Comparison of ENCODE assay signal across 30 cellular contexts in the genomic region with DNA sequence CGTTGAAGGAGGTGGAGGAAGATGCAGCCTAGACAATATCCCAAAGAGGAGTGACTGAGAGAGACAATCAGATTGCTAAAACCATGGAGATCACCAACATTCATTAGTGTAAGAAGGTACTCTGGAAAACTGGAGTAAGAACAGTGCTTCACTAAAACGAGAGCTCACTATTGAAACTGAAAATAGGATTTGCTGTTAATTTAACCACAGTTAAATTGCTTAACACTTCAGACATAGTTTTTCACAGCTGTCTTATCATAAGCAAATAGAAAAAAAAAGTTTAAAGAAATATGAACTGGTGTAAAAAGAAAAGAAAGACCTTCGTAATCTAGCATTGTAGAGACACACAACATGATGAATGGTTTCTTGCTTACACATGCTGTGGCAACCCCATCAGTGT.
"Had no signal": no experiment of that assay in that cellular context is flagged by ENCODE, and none has a peak within 500 bp of the region (broad histone marks: within the 10 kb centered on the region; RNA-seq: fewer than 3 reads in every experiment).

No MANE protein-coding gene starts in this region.

- H3K9me3 Mint-ChIP-seq: WTC11 had no signal

- H3K4me3 ChIP-seq: coronary artery, dorsolateral prefrontal cortex, gastrocnemius medialis, heart left ventricle had no signal

- H3K4me1 ChIP-seq: foreskin keratinocyte, gastrocnemius medialis, heart left ventricle had no signal

- H3K4me1 Mint-ChIP-seq: activated CD4-positive, alpha-beta memory T cell treated with anti-CD3 and anti-CD28 coated beads, Interleukin-2, amount 10 ng/mL, durations not matched to agents 7 days and 5 days; activated CD4-positive, alpha-beta T cell treated with anti-CD3 and anti-CD28 coated beads, Interleukin-2, amount 10 ng/mL, durations not matched to agents 7 days and 5 days; activated naive CD4-positive, alpha-beta T cell treated with anti-CD3 and anti-CD28 coated beads, Interleukin-2, amount 10 ng/mL, durations not matched to agents 7 days and 5 days; activated naive CD8-positive, alpha-beta T cell treated with anti-CD3 and anti-CD28 coated beads, Interleukin-2, amount 10 ng/mL, durations not matched to agents 7 days and 5 days; central memory CD8-positive, alpha-beta T cell; T-helper 17 cell had no signal

- H3K4me3 Mint-ChIP-seq: activated CD4-positive, alpha-beta memory T cell treated with anti-CD3 and anti-CD28 coated beads, Interleukin-2, amount 10 ng/mL, durations not matched to agents 7 days and 5 days; activated CD4-positive, alpha-beta T cell treated with anti-CD3 and anti-CD28 coated beads, Interleukin-2, amount 10 ng/mL, durations not matched to agents 7 days and 5 days; activated naive CD4-positive, alpha-beta T cell treated with anti-CD3 and anti-CD28 coated beads, Interleukin-2, amount 10 ng/mL, durations not matched to agents 7 days and 5 days; activated naive CD8-positive, alpha-beta T cell treated with anti-CD3 and anti-CD28 coated beads, Interleukin-2, amount 10 ng/mL, durations not matched to agents 7 days and 5 days; activated T-cell treated with anti-CD3 and anti-CD28 coated beads, Interleukin-2, amount 50 U/mL, for 24 hours; activated T-cell treated with anti-CD3 and anti-CD28 coated beads, Interleukin-2, amount 50 U/mL, for 72 hours; central memory CD8-positive, alpha-beta T cell; dendritic cell treated with granulocyte-macrophage colony-stimulating factor and Interleukin-4, amounts not matched to agents 40 ng/mL and 50 ng/mL, for 4 days; T-helper 17 cell; T-helper 2 cell treated with Interferon-gamma antibody and Interleukin-4, amounts not matched to agents 5 μg/mL and 100 μg/mL, for 36 hours; WTC11 had no signal

- H3K27ac Mint-ChIP-seq: activated CD4-positive, alpha-beta memory T cell treated with anti-CD3 and anti-CD28 coated beads, Interleukin-2, amount 10 ng/mL, durations not matched to agents 7 days and 5 days; activated CD4-positive, alpha-beta T cell treated with anti-CD3 and anti-CD28 coated beads, Interleukin-2, amount 10 ng/mL, durations not matched to agents 7 days and 5 days; activated naive CD4-positive, alpha-beta T cell treated with anti-CD3 and anti-CD28 coated beads, Interleukin-2, amount 10 ng/mL, durations not matched to agents 7 days and 5 days; activated naive CD4-positive, alpha-beta T cell treated with anti-CD3 and anti-CD28 coated beads, Interleukin-2, amount 50 U/mL, for 72 hours; activated naive CD8-positive, alpha-beta T cell treated with anti-CD3 and anti-CD28 coated beads, Interleukin-2, amount 10 ng/mL, durations not matched to agents 7 days and 5 days; activated T-cell treated with anti-CD3 and anti-CD28 coated beads, Interleukin-2, amount 50 U/mL, for 24 hours; activated T-cell treated with anti-CD3 and anti-CD28 coated beads, Interleukin-2, amount 50 U/mL, for 72 hours; dendritic cell treated with granulocyte-macrophage colony-stimulating factor and Interleukin-4, amounts not matched to agents 40 ng/mL and 50 ng/mL, for 4 days; T-helper 17 cell; T-helper 2 cell treated with Interferon-gamma antibody and Interleukin-4, amounts not matched to agents 5 μg/mL and 100 μg/mL, for 36 hours; WTC11 had no signal

- H3K36me3 Mint-ChIP-seq: activated naive CD4-positive, alpha-beta T cell treated with anti-CD3 and anti-CD28 coated beads, Interleukin-2, amount 10 ng/mL, durations not matched to agents 7 days and 5 days; activated naive CD4-positive, alpha-beta T cell treated with anti-CD3 and anti-CD28 coated beads, Interleukin-2, amount 50 U/mL, for 72 hours; activated naive CD8-positive, alpha-beta T cell treated with anti-CD3 and anti-CD28 coated beads, Interleukin-2, amount 10 ng/mL, durations not matched to agents 7 days and 5 days; WTC11 had no signal

- H3K9me3 ChIP-seq: gastrocnemius medialis, heart left ventricle had no signal

- H3K27me3 ChIP-seq: brain microvascular endothelial cell, foreskin keratinocyte, gastrocnemius medialis, heart left ventricle had no signal

- ATAC-seq: activated naive CD4-positive, alpha-beta T cell treated with anti-CD3 and anti-CD28 coated beads, Interleukin-2, amount 50 U/mL, for 72 hours; activated T-cell treated with anti-CD3 and anti-CD28 coated beads, Interleukin-2, amount 50 U/mL, for 72 hours; esophagus mucosa; foreskin keratinocyte; gastrocnemius medialis; heart left ventricle; T-helper 17 cell; WTC11 had no signal

- H3K27me3 Mint-ChIP-seq: activated CD4-positive, alpha-beta memory T cell treated with anti-CD3 and anti-CD28 coated beads, Interleukin-2, amount 10 ng/mL, durations not matched to agents 7 days and 5 days; activated CD4-positive, alpha-beta T cell treated with anti-CD3 and anti-CD28 coated beads, Interleukin-2, amount 10 ng/mL, durations not matched to agents 7 days and 5 days; activated naive CD4-positive, alpha-beta T cell treated with anti-CD3 and anti-CD28 coated beads, Interleukin-2, amount 10 ng/mL, durations not matched to agents 7 days and 5 days; activated naive CD8-positive, alpha-beta T cell treated with anti-CD3 and anti-CD28 coated beads, Interleukin-2, amount 10 ng/mL, durations not matched to agents 7 days and 5 days; activated T-cell treated with anti-CD3 and anti-CD28 coated beads, Interleukin-2, amount 50 U/mL, for 24 hours; central memory CD8-positive, alpha-beta T cell; dendritic cell treated with granulocyte-macrophage colony-stimulating factor and Interleukin-4, amounts not matched to agents 40 ng/mL and 50 ng/mL, for 4 days; T-helper 17 cell had no signal

- H3K36me3 ChIP-seq: brain microvascular endothelial cell, gastrocnemius medialis, heart left ventricle had no signal

- H3K27ac ChIP-seq: brain microvascular endothelial cell, coronary artery, dorsolateral prefrontal cortex, foreskin keratinocyte, gastrocnemius medialis, heart left ventricle, VCaP had no signal

- DNase-seq: activated CD4-positive, alpha-beta memory T cell treated with anti-CD3 and anti-CD28 coated beads, Interleukin-2, amount 10 ng/mL, durations not matched to agents 7 days and 5 days; activated CD4-positive, alpha-beta T cell treated with anti-CD3 and anti-CD28 coated beads for 1 hour; activated CD4-positive, alpha-beta T cell treated with anti-CD3 and anti-CD28 coated beads for 4 hours; activated CD4-positive, alpha-beta T cell treated with anti-CD3 and anti-CD28 coated beads, Interleukin-2, amount 10 ng/mL, durations not matched to agents 7 days and 5 days; activated CD4-positive, alpha-beta T cell treated with anti-CD3 and anti-CD28 coated beads, Interleukin-2, amount 50 U/mL, for 4 hours; activated CD8-positive, alpha-beta memory T cell treated with anti-CD3 and anti-CD28 coated beads, Interleukin-2, amount 50 U/mL, for 48 hours; activated gamma-delta T cell; activated naive CD4-positive, alpha-beta T cell; activated naive CD4-positive, alpha-beta T cell treated with anti-CD3 and anti-CD28 coated beads, Interleukin-2, amount 10 ng/mL, durations not matched to agents 7 days and 5 days; activated naive CD8-positive, alpha-beta T cell treated with anti-CD3 and anti-CD28 coated beads, Interleukin-2, amount 10 ng/mL, durations not matched to agents 7 days and 5 days; activated T-cell treated with anti-CD3 and anti-CD28 coated beads for 4 hours; activated T-cell treated with anti-CD3 and anti-CD28 coated beads, Interleukin-2, amount 50 U/mL, for 24 hours; activated T-cell treated with anti-CD3 and anti-CD28 coated beads, Interleukin-2, amount 50 U/mL, for 72 hours; amniotic stem cell; anterior cingulate cortex; brain microvascular endothelial cell; dorsolateral prefrontal cortex; foreskin keratinocyte; gastrocnemius medialis; glutamatergic neuron; heart left ventricle; T-helper 17 cell had no signal
